11 cellular contexts compared by ENCODE assay signal in the genomic region with DNA sequence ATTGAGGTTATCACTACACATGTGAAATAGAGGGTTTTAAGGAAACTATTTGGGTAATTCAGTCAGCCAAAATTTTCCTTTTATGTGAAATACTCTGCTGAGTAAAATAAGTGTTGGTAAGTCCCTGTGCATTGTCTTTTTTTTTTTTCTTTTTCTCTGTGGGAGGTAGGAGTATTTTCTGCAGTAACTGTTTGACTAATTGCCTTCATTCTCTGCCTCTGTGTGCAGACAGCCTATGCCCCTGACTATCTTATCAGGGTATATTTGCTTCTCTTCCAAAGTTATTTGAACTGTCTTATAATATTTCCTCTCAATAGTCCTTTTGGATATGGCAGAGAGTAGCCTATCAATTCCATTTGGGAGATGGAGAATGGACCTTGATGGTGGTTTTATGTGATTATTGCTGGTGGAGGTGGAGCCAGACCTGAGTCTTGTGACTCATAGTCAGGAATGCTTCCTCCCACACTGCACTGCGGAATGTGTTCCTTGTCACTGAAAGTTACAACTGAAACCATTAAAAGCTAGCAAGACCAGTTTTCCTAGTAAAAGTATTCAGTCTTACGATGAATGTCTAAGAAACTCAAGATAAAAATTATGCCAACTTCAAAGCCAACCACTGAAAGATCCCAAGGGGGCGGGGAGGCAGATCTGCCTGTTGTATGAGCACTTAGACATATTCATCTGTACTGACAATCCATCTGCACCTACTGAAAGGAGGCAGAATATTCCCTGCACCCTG. TPM values are rescaled to one million over a fixed set of nuclear protein-coding genes. Genes with fewer than 3 reads are reported as not detected.
DNase-seq lines count a peak whose midpoint lies in the region; TF ChIP-seq lines count a peak whose summit lies in the region.
"Had no signal": no experiment of that assay in that cellular context is flagged by ENCODE, and none has a peak within 500 bp of the region (broad histone marks: within the 10 kb centered on the region; RNA-seq: fewer than 3 reads in every experiment).

No MANE protein-coding gene starts in this region.

- H3K9me3 ChIP-seq in thyroid gland: no peaks in the 10 kb centered on the region

- peak in 1 of 2 donors; percentile 15 for TF ChIP-seq POLR2A in thyroid gland (IDR thresholded peaks at IDR 0.05)

- 41 to 56% methylated on average over 3 of the region's 3 CpGs for WGBS in thyroid gland, 2 donors

- TF ChIP-seq CTCF in HFF-Myc (IDR thresholded peaks at IDR 0.05; ENCODE audit: low read depth, low read length, missing control alignments): no peak
- TF ChIP-seq CTCF in thyroid gland (IDR thresholded peaks at IDR 0.05): no peak

- intact Hi-C loops in thyroid gland (cut with DNase I): no loop called here

- H3K4me3 ChIP-seq in HFF-Myc (replicated peaks; ENCODE audit: low read depth, low read length) (no peak overlapping the region), thyroid gland (replicated peaks in 1 of 3) (no peak overlapping the region)

- no peaks in the 10 kb centered on the region for H3K27me3 ChIP-seq in thyroid gland

- H3K27ac ChIP-seq in thyroid gland: peak overlapping the region; percentile 46 to 71 (median 57)

- H3K4me1 ChIP-seq in thyroid gland: peaks cover 23 to 27% of the 10 kb centered on the region in 2 donors

- no peaks in the 10 kb centered on the region for H3K36me3 ChIP-seq in thyroid gland

- peak; percentile 44 for DNase-seq in HFF-Myc (ENCODE audit: extremely low read depth, low read depth)
- peak; percentile 80 for DNase-seq in astrocyte of the hippocampus (ENCODE audit: low read depth, low spot score)
- DNase-seq in kidney glomerular epithelial cell (lab: John Stamatoyannopoulos, UW): peak; percentile 80
- peak; percentile 74 to 77 for DNase-seq in thyroid gland
- no peak for DNase-seq in activated gamma-delta T cell treated with Interleukin-2 at 50 U/mL for 16 hours
- DNase-seq in cerebellum (ENCODE audit: low spot score): no peak
- DNase-seq in DMS79 treated with DMSO at 0.1 percent for 48 hours (lab: John Stamatoyannopoulos, UW): no peak
- DNase-seq: effector CD4-positive, alpha-beta T cell; left cardiac atrium; stimulated activated naive CD4-positive, alpha-beta T cell; T-helper 2 cell had no signal

RNA-seq across cellular contexts. Expression of a gene that starts 40.9 kb away (rescaled TPM):
- 100 to 1,000 TPM in 1 of 4 donors, 10 to 100 TPM in 3; 44.1 to 120 (median 67.4) TPM for total RNA-seq in thyroid gland
- total RNA-seq in cerebellum: 6.3 TPM

Comparison
In these comparisons a context has a peak if more than half of its experiments do, and no peak if none do; other contexts are left out.
1. DNase-seq: peak in HFF-Myc (single experiment), astrocyte of the hippocampus (single experiment), kidney glomerular epithelial cell (single experiment) and thyroid gland (2 of 2); none in activated gamma-delta T cell treated with Interleukin-2 at 50 U/mL for 16 hours (single experiment), cerebellum (single experiment) and DMS79 treated with DMSO at 0.1 percent for 48 hours (single experiment).